Comparison of ENCODE assay signal across 12 cellular contexts in the genomic region with DNA sequence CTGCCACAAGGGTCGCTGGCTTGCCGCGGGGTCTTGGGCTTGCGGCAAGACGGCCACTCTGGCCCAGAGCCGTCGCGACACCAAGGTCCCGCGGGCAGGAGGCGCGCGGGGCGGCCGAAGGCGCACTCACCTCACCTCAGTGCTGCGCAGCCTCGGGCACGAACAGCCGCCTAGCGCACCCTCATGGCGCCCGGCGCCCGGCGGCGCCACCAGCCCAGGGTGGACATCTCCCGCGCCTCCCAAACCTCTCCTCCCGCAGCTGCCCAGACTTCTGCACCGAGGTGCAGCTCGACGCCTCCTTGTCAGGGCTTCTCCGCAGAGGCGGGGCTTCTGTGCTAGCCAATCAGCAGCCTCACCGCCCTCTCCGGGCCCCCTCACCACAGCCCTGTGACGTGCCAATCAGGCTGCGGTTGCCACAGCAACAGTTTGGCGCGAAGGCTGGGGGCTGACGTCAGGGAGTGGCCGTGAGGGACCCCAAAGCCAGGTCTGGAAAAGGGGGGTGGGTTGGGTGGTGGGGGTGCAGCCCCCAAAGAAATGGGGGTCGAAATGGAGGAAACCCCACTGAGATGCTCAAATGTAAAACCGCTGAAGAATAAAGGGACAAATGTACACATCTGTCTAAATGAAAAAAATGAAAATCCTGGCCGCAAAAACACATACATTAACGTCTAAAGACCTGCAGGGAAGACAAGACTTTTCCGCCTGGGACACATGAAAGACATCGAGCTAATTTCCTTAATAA. TPM values are rescaled to one million over a fixed set of nuclear protein-coding genes. Genes with fewer than 3 reads are reported as not detected.
A peak's percentile ranks its signal among the peaks of the same experiment; 100 is the strongest.
DNase-seq lines count a peak whose midpoint lies in the region; ATAC-seq and TF ChIP-seq lines count a peak whose summit lies in the region.
"Had no signal": no experiment of that assay in that cellular context is flagged by ENCODE, and none has a peak within 500 bp of the region (broad histone marks: within the 10 kb centered on the region; RNA-seq: fewer than 3 reads in every experiment).

A gene (minus strand): TSS at position 275 of the 742 bp plus-strand sequence. CDS start 16,071 bp downstream, outside the sequence.
A gene (minus strand): TSS at position 275 of the 742 bp plus-strand sequence. CDS start 16,449 bp downstream, outside the sequence.

- CTCF ChIA-PET in activated CD4-positive, alpha-beta T cell treated with anti-CD3 and anti-CD28 coated beads, Interleukin-2, amount 10 ng/mL, durations not matched to agents 7 days and 5 days (lab: Charles Lee), result no interaction called here

- in situ Hi-C loops in transverse colon (cut with MboI; ENCODE audit: low pct_ligation_motif_present in 1 of 4, low pct_unique_long_range_greater_than_20kb in 1 of 4, low sequenced_read_pairs in 3 of 4), result no loop called here

- intact Hi-C loops in esophagus muscularis mucosa (cut with DNase I), result loop anchor here (10.0 kb wide), 1 partner anchor 254 kb away; no protein-coding TSS in a partner anchor
- intact Hi-C loops in transverse colon (cut with DNase I; ENCODE audit: low total_unique reads), result loop anchor here (1.0 kb wide), 1 partner anchor 28 kb away; no protein-coding TSS in a partner anchor

- peak within 1 kb of the TSS; percentile 60 for H3K27ac Mint-ChIP-seq in activated CD4-positive, alpha-beta T cell treated with anti-CD3 and anti-CD28 coated beads, Interleukin-2, amount 10 ng/mL, durations not matched to agents 7 days and 5 days
- H3K27ac Mint-ChIP-seq: T-helper 17 cell had no signal

- no peak within 1 kb of the TSS for H3K9ac ChIP-seq in mucosa of rectum (ENCODE audit: low read depth in 1 of 2, low read length in 2 of 2)

- peaks cover 2% of the 10 kb centered on the region for H3K27me3 Mint-ChIP-seq in activated CD4-positive, alpha-beta T cell treated with anti-CD3 and anti-CD28 coated beads, Interleukin-2, amount 10 ng/mL, durations not matched to agents 7 days and 5 days

- peaks cover 4 to 27% (median 17%) of the 10 kb centered on the region in 4 donors for H3K4me1 ChIP-seq in esophagus muscularis mucosa
- no peaks in the 10 kb centered on the region for H3K4me1 ChIP-seq in mucosa of rectum (ENCODE audit: control insufficient read depth in 2 of 2, insufficient read depth in 2 of 2, low read length in 2 of 2)
- no peaks in the 10 kb centered on the region for H3K4me1 ChIP-seq in transverse colon

- H3K36me3 ChIP-seq in esophagus muscularis mucosa (no peaks in the 10 kb centered on the region), mucosa of rectum (ENCODE audit: control insufficient read depth in 2 of 2, insufficient read depth in 2 of 2, low read length in 2 of 2) (no peaks in the 10 kb centered on the region), transverse colon (no peaks in the 10 kb centered on the region)

- no peak for DNase-seq in activated CD4-positive, alpha-beta T cell treated with anti-CD3 and anti-CD28 coated beads, Interleukin-2, amount 10 ng/mL, durations not matched to agents 7 days and 5 days
- no peak for DNase-seq in activated CD4-positive, alpha-beta T cell treated with anti-CD3 and anti-CD28 coated beads for 4 hours
- DNase-seq in esophagus muscularis mucosa (ENCODE audit: extremely low spot score) (no peak), transverse colon (peak; percentile 48), GF-D8 (lab: John Stamatoyannopoulos, UW) (no peak)
- DNase-seq in stimulated activated naive CD4-positive, alpha-beta T cell treated with Interleukin-2 at 50 U/mL for 16 hours (lab: John Stamatoyannopoulos, UW), result no peak
- DNase-seq: NCI-H1417, T-helper 17 cell had no signal

- POLR2A ChIA-PET in activated CD4-positive, alpha-beta T cell treated with anti-CD3 and anti-CD28 coated beads, Interleukin-2, amount 10 ng/mL, durations not matched to agents 7 days and 5 days (lab: Charles Lee), result no interaction called here

- H3K27ac ChIP-seq in esophagus muscularis mucosa (replicated peaks in 1 of 4), result peak within 1 kb of the TSS; percentile 86 to 96 (median 88)
- peak within 1 kb of the TSS in 1 of 2 donors; percentile 42 for H3K27ac ChIP-seq in mucosa of rectum (ENCODE audit: low read depth in 2 of 2, low read length in 2 of 2)
- H3K27ac ChIP-seq in transverse colon, result peak within 1 kb of the TSS; percentile 57 to 91 (median 67)

- whole genome bisulfite sequencing in esophagus muscularis mucosa, result 64% methylated on average over 36 of the region's 49 CpGs
- 32 to 71% methylated on average over 9 to 33 of the region's 49 CpGs for WGBS in transverse colon (ENCODE audit: low coverage in 1 of 2), 2 donors

- H3K9me3 ChIP-seq in esophagus muscularis mucosa (peaks cover 0 to 6% (median 0%) of the 10 kb centered on the region in 4 donors), mucosa of rectum (ENCODE audit: control insufficient read depth in 2 of 2, low read length in 2 of 2) (peaks cover 3 to 6% of the 10 kb centered on the region in 2 donors), transverse colon (peaks cover 0 to 14% of the 10 kb centered on the region in 2 donors)

- ATAC-seq in GM19023 (IDR thresholded peaks at IDR 0.05; ENCODE audit: unreplicated experiment), result no peak
- ATAC-seq: GM12878 had no signal

- H3K36me3 Mint-ChIP-seq in activated CD4-positive, alpha-beta T cell treated with anti-CD3 and anti-CD28 coated beads, Interleukin-2, amount 10 ng/mL, durations not matched to agents 7 days and 5 days (ENCODE audit: low read depth), result peaks cover 17% of the 10 kb centered on the region

- peak within 1 kb of the TSS; percentile 46 for H3K4me3 Mint-ChIP-seq in activated CD4-positive, alpha-beta T cell treated with anti-CD3 and anti-CD28 coated beads, Interleukin-2, amount 10 ng/mL, durations not matched to agents 7 days and 5 days
- H3K4me3 Mint-ChIP-seq: T-helper 17 cell had no signal

- H3K27me3 ChIP-seq in esophagus muscularis mucosa, result no peaks in the 10 kb centered on the region
- no peaks in the 10 kb centered on the region for H3K27me3 ChIP-seq in mucosa of rectum (ENCODE audit: control insufficient read depth in 2 of 2, insufficient read depth in 2 of 2, low read length in 2 of 2)
- H3K27me3 ChIP-seq in transverse colon, result no peaks in the 10 kb centered on the region

- no peak for TF ChIP-seq EP300 in esophagus muscularis mucosa (IDR thresholded peaks at IDR 0.05)
- TF ChIP-seq EP300 in transverse colon (IDR thresholded peaks at IDR 0.05; ENCODE audit: low read depth), result no peak

- H3K4me3 ChIP-seq in esophagus muscularis mucosa, result peak within 1 kb of the TSS; percentile 52 to 69 (median 60)
- H3K4me3 ChIP-seq in mucosa of rectum (ENCODE audit: low read length in 2 of 2), result peak within 1 kb of the TSS; percentile 26 to 35
- peak within 1 kb of the TSS; percentile 4 to 44 (median 32) for H3K4me3 ChIP-seq in transverse colon
- H3K4me3 ChIP-seq: GM12878, lung had no signal

- no peaks in the 10 kb centered on the region for H3K4me1 Mint-ChIP-seq in activated CD4-positive, alpha-beta T cell treated with anti-CD3 and anti-CD28 coated beads, Interleukin-2, amount 10 ng/mL, durations not matched to agents 7 days and 5 days
- H3K4me1 Mint-ChIP-seq: T-helper 17 cell had no signal

- TF ChIP-seq CTCF in esophagus muscularis mucosa (IDR thresholded peaks at IDR 0.05) (no peak), transverse colon (IDR thresholded peaks at IDR 0.05) (no peak)

- no peak for TF ChIP-seq POLR2A in esophagus muscularis mucosa (IDR thresholded peaks at IDR 0.05; ENCODE audit: low read depth)
- TF ChIP-seq POLR2A in transverse colon (IDR thresholded peaks at IDR 0.05), result no peak

- H3K9me3 Mint-ChIP-seq in activated CD4-positive, alpha-beta T cell treated with anti-CD3 and anti-CD28 coated beads, Interleukin-2, amount 10 ng/mL, durations not matched to agents 7 days and 5 days, result peaks cover 38% of the 10 kb centered on the region

RNA-seq across cellular contexts. Expression of the first gene that starts in this region (rescaled TPM):
- not detected for total RNA-seq in activated CD4-positive, alpha-beta T cell treated with anti-CD3 and anti-CD28 coated beads, Interleukin-2, amount 10 ng/mL, durations not matched to agents 7 days and 5 days
- 10 to 100 TPM in 3 of 4 donors, 1 to 10 TPM in 1; 9.8 to 13.7 (median 10.4) TPM for total RNA-seq in esophagus muscularis mucosa
- 1 to 10 TPM in 3 of 4 donors, under 1 TPM in 1; 0.80 to 6.7 (median 3.4) TPM for total RNA-seq in transverse colon
- total RNA-seq: T-helper 17 cell had no signal

RNA-seq across cellular contexts. Expression of the second gene that starts in this region (rescaled TPM):
- not detected for total RNA-seq in activated CD4-positive, alpha-beta T cell treated with anti-CD3 and anti-CD28 coated beads, Interleukin-2, amount 10 ng/mL, durations not matched to agents 7 days and 5 days
- total RNA-seq in esophagus muscularis mucosa (1 to 10 TPM in 1 of 4 donors, not detected in 3; 1.2 TPM), transverse colon (1 to 10 TPM in 2 of 4 donors, under 1 TPM in 1, not detected in 1; 0.16 to 2.2 (median 1.2) TPM)
- total RNA-seq: GM12878, T-helper 17 cell had no signal
